Comparison of ENCODE assay signal across 9 cellular contexts in genomic region chr16:66924527-66925321, GRCh38. TPM values are rescaled to one million over a fixed set of nuclear protein-coding genes. Genes with fewer than 3 reads are reported as not detected.
DNase-seq lines count a peak whose midpoint lies in the region; TF ChIP-seq lines count a peak whose summit lies in the region.
"Had no signal": no experiment of that assay in that cellular context is flagged by ENCODE, and none has a peak within 500 bp of the region (broad histone marks: within the 10 kb centered on the region; RNA-seq: fewer than 3 reads in every experiment).

No MANE protein-coding gene starts in this region.

- peaks cover 9% of the 10 kb centered on the region for H3K27me3 Mint-ChIP-seq in HFFc6 (ENCODE audit: insufficient read depth)

- H3K4me3 ChIP-seq in BLaER1 treated with 17β-estradiol and CSF1 and Interleukin-3, amounts not matched to agents 10 nM and 100 nM: peak overlapping the region; percentile 35 to 59 (median 50); a peak in 19 of 20 replicates
- H3K4me3 ChIP-seq in esophagus muscularis mucosa: peak overlapping the region; percentile 72 to 77 (median 74)
- H3K4me3 ChIP-seq in neuronal stem cell (ENCODE audit: low read length in 2 of 2): peak overlapping the region in 1 of 2 donors; percentile 70

- DNase-seq in HFFc6 (no peak), esophagus muscularis mucosa (ENCODE audit: extremely low spot score) (no peak), neuronal stem cell (ENCODE audit: low spot score) (peak; percentile 29), hippocampal formation (lab: John Stamatoyannopoulos, UW) (no peak), NCI-H2196 (lab: John Stamatoyannopoulos, UW; ENCODE audit: unreplicated experiment) (no peak), NCI-H1417 (lab: John Stamatoyannopoulos, UW) (no peak)
- DNase-seq in activated CD8-positive, alpha-beta memory T cell treated with anti-CD3 and anti-CD28 coated beads for 24 hours: peak; percentile 76

- no peak overlapping the region for H2BK120ac ChIP-seq in neuronal stem cell (ENCODE audit: low read depth, low read length)

- intact Hi-C loops in esophagus muscularis mucosa (cut with DNase I): no loop called here

- H3K27me3 ChIP-seq in BLaER1 treated with 17β-estradiol and CSF1 and Interleukin-3, amounts not matched to agents 10 nM and 100 nM: peaks cover 29 to 38% (median 34%) of the 10 kb centered on the region in 11 experiments
- H3K27me3 ChIP-seq in esophagus muscularis mucosa (peaks cover 0 to 3% (median 0%) of the 10 kb centered on the region in 4 donors), neuronal stem cell (ENCODE audit: control insufficient read depth in 3 of 3, insufficient read depth in 3 of 3, low read depth in 1 of 3, low read length in 3 of 3) (peaks cover 12 to 59% (median 37%) of the 10 kb centered on the region in 3 experiments)

- no peaks in the 10 kb centered on the region for H3K36me3 Mint-ChIP-seq in HFFc6 (ENCODE audit: low read depth)

- peak overlapping the region; percentile 82 for H3K4me3 Mint-ChIP-seq in HFFc6

- H3K9me3 Mint-ChIP-seq in HFFc6: no peaks in the 10 kb centered on the region

- no peak for TF ChIP-seq POLR2A in esophagus muscularis mucosa (IDR thresholded peaks at IDR 0.05; ENCODE audit: low read depth)

- H4K91ac ChIP-seq in neuronal stem cell (ENCODE audit: low read depth, low read length, poor library complexity): no peak overlapping the region

- H4K8ac ChIP-seq in neuronal stem cell (ENCODE audit: low read depth, low read length): no peak overlapping the region

- peak overlapping the region; percentile 78 for H3K18ac ChIP-seq in neuronal stem cell (ENCODE audit: low read length)

- H4K20me1 ChIP-seq in BLaER1 treated with 17β-estradiol and CSF1 and Interleukin-3, amounts not matched to agents 10 nM and 100 nM: peaks cover 0 to 24% (median 0%) of the 10 kb centered on the region in 11 experiments; a peak in 2 of 22 replicates

- H3K9me3 ChIP-seq in BLaER1 treated with 17β-estradiol and CSF1 and Interleukin-3, amounts not matched to agents 10 nM and 100 nM (replicated peaks in 1 of 11): no peaks in the 10 kb centered on the region
- H3K9me3 ChIP-seq in esophagus muscularis mucosa (no peaks in the 10 kb centered on the region), neuronal stem cell (replicated peaks in 1 of 2; ENCODE audit: control insufficient read depth in 2 of 2, insufficient read depth in 1 of 2, low read depth in 1 of 2, low read length in 2 of 2) (no peaks in the 10 kb centered on the region)

- no peaks in the 10 kb centered on the region for H3K79me1 ChIP-seq in neuronal stem cell (ENCODE audit: low read depth, low read length)

- H2BK15ac ChIP-seq in neuronal stem cell (ENCODE audit: low read length): no peak overlapping the region

- peak overlapping the region; percentile 27 for H2BK12ac ChIP-seq in neuronal stem cell (ENCODE audit: low read length)

- peaks cover 42% of the 10 kb centered on the region for H3K4me1 Mint-ChIP-seq in HFFc6 (ENCODE audit: low read depth)

- H3K23ac ChIP-seq in neuronal stem cell (ENCODE audit: low read depth, low read length, poor library complexity): peak overlapping the region; percentile 83

- H3K4ac ChIP-seq in neuronal stem cell (ENCODE audit: low read length): no peak overlapping the region

- WGBS in esophagus muscularis mucosa: 8% methylated on average over 36 of the region's 72 CpGs
- WGBS in neuronal stem cell (ENCODE audit: extremely low coverage in 2 of 2, insufficient read length in 2 of 2, insufficient replicate concordance in 1 of 2), 2 donors: no CpG with 5 or more reads among the region's 72 CpGs

- H3K14ac ChIP-seq in neuronal stem cell (ENCODE audit: low read length): no peak overlapping the region

- H3K4me2 ChIP-seq in BLaER1 treated with 17β-estradiol and CSF1 and Interleukin-3, amounts not matched to agents 10 nM and 100 nM: peak overlapping the region; percentile 77 to 97 (median 92)
- peak overlapping the region; percentile 56 for H3K4me2 ChIP-seq in neuronal stem cell (ENCODE audit: insufficient read depth, low read length, poor library complexity, severe bottlenecking)

- H2AFZ ChIP-seq in neuronal stem cell (ENCODE audit: low read length): peak overlapping the region; percentile 80

- peak overlapping the region in 7 of 11 experiments; percentile 18 to 81 (median 69); a peak in 8 of 22 replicates for H3K9ac ChIP-seq in BLaER1 treated with 17β-estradiol and CSF1 and Interleukin-3, amounts not matched to agents 10 nM and 100 nM
- no peak overlapping the region for H3K9ac ChIP-seq in neuronal stem cell (ENCODE audit: low read depth, low read length, poor library complexity)

- H3K4me1 ChIP-seq in BLaER1 treated with 17β-estradiol and CSF1 and Interleukin-3, amounts not matched to agents 10 nM and 100 nM: peaks cover 63 to 93% (median 88%) of the 10 kb centered on the region in 10 experiments
- H3K4me1 ChIP-seq in esophagus muscularis mucosa (peaks cover 53 to 92% (median 83%) of the 10 kb centered on the region in 4 donors), neuronal stem cell (ENCODE audit: control insufficient read depth in 2 of 2, insufficient read depth in 1 of 2, low read depth in 1 of 2, low read length in 2 of 2) (peaks cover 2 to 35% of the 10 kb centered on the region in 2 donors)

- peak overlapping the region in 6 of 11 experiments; percentile 71 to 93 (median 81); a peak in 12 of 22 replicates for H3K27ac ChIP-seq in BLaER1 treated with 17β-estradiol and CSF1 and Interleukin-3, amounts not matched to agents 10 nM and 100 nM
- peak overlapping the region; percentile 92 to 95 (median 93) for H3K27ac ChIP-seq in esophagus muscularis mucosa (replicated peaks in 1 of 4)
- H3K27ac ChIP-seq in neuronal stem cell (replicated peaks; ENCODE audit: low read length): no peak overlapping the region

- peak overlapping the region; percentile 49 for H2AK5ac ChIP-seq in neuronal stem cell (ENCODE audit: low read depth, low read length)

- H3K36me3 ChIP-seq in BLaER1 treated with 17β-estradiol and CSF1 and Interleukin-3, amounts not matched to agents 10 nM and 100 nM: no peaks in the 10 kb centered on the region
- H3K36me3 ChIP-seq in esophagus muscularis mucosa (peaks cover 11 to 26% (median 13%) of the 10 kb centered on the region in 4 donors), neuronal stem cell (replicated peaks in 1 of 2; ENCODE audit: control insufficient read depth in 2 of 2, insufficient read depth in 2 of 2, low read length in 2 of 2) (no peaks in the 10 kb centered on the region)

- no peak overlapping the region for H3K27ac Mint-ChIP-seq in HFFc6

- TF ChIP-seq CTCF in HFFc6 (IDR thresholded peaks at IDR 0.05): peak; percentile 68
- TF ChIP-seq CTCF in esophagus muscularis mucosa (IDR thresholded peaks at IDR 0.05): peak; percentile 47 to 63 (median 59)

- no peak for TF ChIP-seq EP300 in esophagus muscularis mucosa (IDR thresholded peaks at IDR 0.05)

- H2BK5ac ChIP-seq in neuronal stem cell (ENCODE audit: low read length): no peak overlapping the region

RNA-seq across cellular contexts. Expression of gene RRAD, which starts 0.6 kb away (rescaled TPM):
- 1 to 10 TPM in 4 of 6 experiments, under 1 TPM in 2; 0.52 to 2.0 (median 1.5) TPM for total RNA-seq in HFFc6 (2021; fragmentation: NEBNext Ultra II Directional; extraction: Animal tissue kit (Norgen Biotek cat#: 25700))
- 10 to 100 TPM; 36.4 to 64.9 (median 55.4) TPM for total RNA-seq in esophagus muscularis mucosa
- 0.32 TPM for polyA plus RNA-seq in neuronal stem cell (2013, experiment 1 of 2)
- 0.30 TPM for polyA plus RNA-seq in neuronal stem cell (2013, experiment 2 of 2)

RNA-seq across cellular contexts. Expression of gene CDH16, which starts 6.0 kb away (rescaled TPM):
- under 1 TPM in 1 of 6 experiments, not detected in 5; 0.09 TPM for total RNA-seq in HFFc6 (2021; fragmentation: NEBNext Ultra II Directional; extraction: Animal tissue kit (Norgen Biotek cat#: 25700))
- total RNA-seq in esophagus muscularis mucosa: under 1 TPM in 1 of 4 donors, not detected in 3; 0.52 TPM
- polyA plus RNA-seq in neuronal stem cell (2013, experiment 1 of 2): not detected
- not detected for polyA plus RNA-seq in neuronal stem cell (2013, experiment 2 of 2)
- total RNA-seq: mononuclear cell had no signal

RNA-seq across cellular contexts. Expression of gene CIAO2B, which starts 9.5 kb away (rescaled TPM):
- total RNA-seq in HFFc6 (2021; fragmentation: NEBNext Ultra II Directional; extraction: Animal tissue kit (Norgen Biotek cat#: 25700)): 100 to 1,000 TPM in 2 of 6 experiments, 10 to 100 TPM in 4; 90.9 to 108 (median 98.6) TPM
- total RNA-seq in esophagus muscularis mucosa: 100 to 1,000 TPM in 1 of 4 donors, 10 to 100 TPM in 3; 83.1 to 101 (median 95.5) TPM
- polyA plus RNA-seq in neuronal stem cell (2013, experiment 1 of 2): 93.4 TPM
- 91.2 TPM for polyA plus RNA-seq in neuronal stem cell (2013, experiment 2 of 2)

RNA-seq across cellular contexts. Expression of gene CES2, which starts 10.6 kb away (rescaled TPM):
- total RNA-seq in HFFc6 (2021; fragmentation: NEBNext Ultra II Directional; extraction: Animal tissue kit (Norgen Biotek cat#: 25700)): 10 to 100 TPM; 35.1 to 42.3 (median 40.2) TPM
- 10 to 100 TPM; 22.0 to 29.7 (median 26.8) TPM for total RNA-seq in esophagus muscularis mucosa
- polyA plus RNA-seq in neuronal stem cell (2013, experiment 1 of 2): 14.6 TPM
- 15.0 TPM for polyA plus RNA-seq in neuronal stem cell (2013, experiment 2 of 2)

RNA-seq across cellular contexts. Expression of gene CES3, which starts 36.3 kb away (rescaled TPM):
- total RNA-seq in HFFc6 (2021; fragmentation: NEBNext Ultra II Directional; extraction: Animal tissue kit (Norgen Biotek cat#: 25700)): under 1 TPM in 5 of 6 experiments, not detected in 1; 0.06 to 0.39 (median 0.14) TPM
- total RNA-seq in esophagus muscularis mucosa: under 1 TPM in 3 of 4 donors, not detected in 1; 0.23 to 0.42 (median 0.33) TPM
- polyA plus RNA-seq in neuronal stem cell (2013, experiment 1 of 2): 2.4 TPM
- 2.5 TPM for polyA plus RNA-seq in neuronal stem cell (2013, experiment 2 of 2)

Comparison
In these comparisons a context has a peak if more than half of its experiments do, and no peak if none do; other contexts are left out.
1. DNase-seq: peak in activated CD8-positive, alpha-beta memory T cell treated with anti-CD3 and anti-CD28 coated beads for 24 hours (single experiment) and neuronal stem cell (single experiment); none in HFFc6 (single experiment), esophagus muscularis mucosa (single experiment), hippocampal formation (0 of 2), NCI-H2196 (single experiment) and NCI-H1417 (0 of 3).
2. RNA of gene RRAD, which starts 0.6 kb away (total RNA-seq): 36.4 to 64.9 TPM in esophagus muscularis mucosa; 0.52 to 2.0 TPM in HFFc6; every median in the first group is over 10 times any median in the second.